Comparison of ENCODE assay signal across 1 cellular context in the genomic region with DNA sequence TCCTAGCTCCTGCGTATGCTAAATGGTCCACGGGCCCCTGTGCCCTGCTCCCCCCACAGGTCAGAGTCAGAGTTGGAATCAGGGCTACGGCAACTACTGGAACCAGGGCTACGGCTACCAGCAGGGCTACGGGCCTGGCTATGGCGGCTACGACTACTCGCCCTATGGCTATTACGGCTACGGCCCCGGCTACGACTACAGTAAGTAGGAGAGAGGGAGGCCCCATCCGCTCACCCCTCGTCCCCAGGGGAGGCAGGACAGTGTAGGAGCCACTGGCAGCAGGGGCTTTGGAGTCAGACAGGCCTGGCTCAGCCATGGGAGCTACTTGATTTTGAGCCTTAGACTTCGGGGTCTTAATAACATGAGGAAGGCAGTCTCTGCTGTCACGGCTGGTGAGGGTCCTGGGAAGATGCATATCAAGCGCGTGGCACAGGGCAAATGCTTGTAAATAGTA.
A peak's percentile ranks its signal among the peaks of the same experiment; 100 is the strongest.
TF ChIP-seq lines count a peak whose summit lies in the region.

No MANE protein-coding gene starts in this region.

TF ChIP-seq in PFSK-1, 5 proteins besides CTCF, POLR2A, EP300 and RAD21 (continued from another document):
- TF ChIP-seq FOXP2 (optimal IDR thresholded peaks at IDR 0.05; ENCODE audit: borderline replicate concordance, extremely low read depth, extremely low read length, insufficient read depth) (no peak), POLR2AphosphoS5 (IDR thresholded peaks at IDR 0.05; ENCODE audit: low read depth, low read length) (peak; percentile 61), SIN3A (IDR thresholded peaks at IDR 0.05; ENCODE audit: borderline replicate concordance, insufficient read depth, low read length) (no peak), TAF1 (IDR thresholded peaks at IDR 0.05; ENCODE audit: borderline replicate concordance, insufficient read depth, low read length) (no peak)
